Comparison of ENCODE assay signal across 27 cellular contexts in the genomic region with DNA sequence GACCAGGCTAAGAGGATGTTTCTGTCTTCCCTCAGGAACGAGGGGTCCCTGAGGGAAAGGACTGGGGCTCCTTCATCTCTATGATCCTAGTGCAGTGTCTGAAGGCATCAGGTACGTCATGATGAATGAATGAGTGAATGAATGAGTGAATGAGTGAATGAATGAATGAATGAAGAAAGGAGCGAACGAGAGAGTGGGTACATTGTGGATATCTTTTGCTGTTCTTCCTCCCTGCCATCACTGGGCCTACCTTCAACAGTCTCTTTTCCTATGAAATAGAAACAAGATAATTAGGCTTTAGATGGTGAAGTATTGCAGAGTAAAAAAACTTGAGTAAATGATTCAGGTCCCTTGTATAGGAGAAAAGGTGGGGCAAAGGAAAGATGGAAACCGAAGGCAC.
"Had no signal": no experiment of that assay in that cellular context is flagged by ENCODE, and none has a peak within 500 bp of the region (broad histone marks: within the 10 kb centered on the region; RNA-seq: fewer than 3 reads in every experiment).

No MANE protein-coding gene starts in this region.

- H3K4me1 ChIP-seq: stomach, suprapubic skin, testis, tibial artery, tibial nerve, transverse colon, upper lobe of left lung, upper lobe of right lung, uterus, vagina had no signal

- ATAC-seq: stimulated activated effector memory CD8-positive, alpha-beta T cell treated with anti-CD3 and anti-CD28 coated beads, Interleukin-12 subunit alpha, Interleukin-12 subunit beta, amount 100 ng/mL, for 72 hours; stimulated activated memory B cell treated with anti-CD40 and anti-IgM and Interleukin-4, amounts not matched to agents 10 μg/mL and 1 μg/mL and 100 μg/mL, for 72 hours; stimulated activated naive B cell treated with anti-CD40 and anti-IgM and Interleukin-4, amounts not matched to agents 10 μg/mL and 1 μg/mL and 100 μg/mL, for 72 hours; stimulated activated naive CD8-positive, alpha-beta T cell treated with anti-CD3 and anti-CD28 coated beads, Interleukin-15, amount 100 ng/mL, for 72 hours; stimulated activated naive CD8-positive, alpha-beta T cell treated with anti-CD3 and anti-CD28 coated beads, Interleukin-15, Interleukin-2, amounts not matched to agents 100 U/mL and 50 U/mL, for 24 hours; upper lobe of right lung had no signal

- H3K4me3 ChIP-seq: stomach, suprapubic skin, testis, thoracic aorta, thyroid gland, tibial artery, tibial nerve, transverse colon, upper lobe of left lung, upper lobe of right lung, uterus, vagina had no signal

- FAIRE-seq: urothelium cell line had no signal

- H3K36me3 ChIP-seq: stomach, suprapubic skin, thoracic aorta, thyroid gland, tibial artery, tibial nerve, transverse colon, upper lobe of left lung, upper lobe of right lung, uterus, vagina had no signal

- H3K27ac ChIP-seq: stomach, suprapubic skin, testis, thoracic aorta, thyroid gland, tibial artery, tibial nerve, transverse colon, upper lobe of left lung, upper lobe of right lung, uterus, vagina had no signal

- DNase-seq: stimulated activated CD4-positive, alpha-beta T cell treated with anti-CD3 and anti-CD28 coated beads, Interleukin-2, amount 100 ng/mL, for 48 hours; stimulated activated CD4-positive, alpha-beta T cell treated with anti-CD3 and anti-CD28 coated beads, Interleukin-4, amount 100 ng/mL, for 1 hour; stimulated activated CD4-positive, alpha-beta T cell treated with anti-CD3 and anti-CD28 coated beads, Interleukin-4, amount 100 ng/mL, for 24 hours; stimulated activated CD4-positive, alpha-beta T cell treated with anti-CD3 and anti-CD28 coated beads, Interleukin-4, amount 100 ng/mL, for 4 hours; stimulated activated CD8-positive, alpha-beta memory T cell treated with anti-CD3 and anti-CD28 coated beads, Interleukin-4, amount 100 ng/mL, for 48 hours; stimulated activated naive B cell treated with anti-CD40 and anti-IgM and Interleukin-4, amounts not matched to agents 10 μg/mL and 1 μg/mL and 100 μg/mL, for 72 hours; stimulated activated naive CD4-positive, alpha-beta T cell; stimulated activated naive CD4-positive, alpha-beta T cell treated with Interleukin-2 at 50 U/mL for 16 hours; stimulated activated naive CD8-positive, alpha-beta T cell treated with anti-CD3 and anti-CD28 coated beads, Interleukin-15, amount 100 ng/mL, for 72 hours; stimulated activated naive CD8-positive, alpha-beta T cell treated with anti-CD3 and anti-CD28 coated beads, Interleukin-15, Interleukin-2, amounts not matched to agents 100 U/mL and 50 U/mL, for 24 hours; stomach; substantia nigra; transverse colon; trophoblast cell; upper lobe of right lung; uterus had no signal

- H3K9me3 ChIP-seq: suprapubic skin, testis, thoracic aorta, thyroid gland, transverse colon, upper lobe of left lung, upper lobe of right lung, uterus, vagina had no signal

- H3K27me3 ChIP-seq: testis, thyroid gland, tibial nerve, upper lobe of left lung, uterus, vagina had no signal
